In genomic region chr6:157788180-157788579, GRCh38 we compare ENCODE assay signal across 35 cellular contexts.
"Had no signal": no experiment of that assay in that cellular context is flagged by ENCODE, and none has a peak within 500 bp of the region (broad histone marks: within the 10 kb centered on the region; RNA-seq: fewer than 3 reads in every experiment).

No MANE protein-coding gene starts in this region.

- DNase-seq: Karpas-422, Kasumi-1, MG63, MM.1S, MV-4-11, NCI-H1048, NCI-H1092, NCI-H1092 treated with DMSO at 0.1 percent for 48 hours, NCI-H1105, NCI-H1105 treated with DMSO at 0.1 percent for 48 hours, NCI-H1417, NCI-H1436, NCI-H1436 treated with DMSO at 0.1 percent for 48 hours, NCI-H146, NCI-H1694, NCI-H1694 treated with DMSO at 0.1 percent for 48 hours, NCI-H187, NCI-H187 treated with DMSO at 0.1 percent for 48 hours, NCI-H1930, NCI-H2029, NCI-H2029 treated with DMSO at 0.1 percent for 48 hours, NCI-H2081, NCI-H2081 treated with DMSO at 0.1 percent for 48 hours, NCI-H2107, NCI-H2171, NCI-H2171 treated with DMSO at 0.1 percent for 48 hours, NCI-H2227 treated with DMSO at 0.1 percent for 48 hours, NCI-H226, NCI-H345, NCI-H446, NCI-H446 treated with DMSO at 0.1 percent for 48 hours, NCI-H510A, NCI-H510A treated with DMSO at 0.1 percent for 48 hours, NCI-H524, NCI-H524 treated with DMSO at 0.1 percent for 48 hours had no signal

- H3K27me3 ChIP-seq: MG63 had no signal

- H3K4me3 ChIP-seq: MG63 had no signal

- H3K36me3 ChIP-seq: MG63 had no signal

- H3K9me3 ChIP-seq: MG63 had no signal
